8 cellular contexts compared by ENCODE assay signal in the genomic region with DNA sequence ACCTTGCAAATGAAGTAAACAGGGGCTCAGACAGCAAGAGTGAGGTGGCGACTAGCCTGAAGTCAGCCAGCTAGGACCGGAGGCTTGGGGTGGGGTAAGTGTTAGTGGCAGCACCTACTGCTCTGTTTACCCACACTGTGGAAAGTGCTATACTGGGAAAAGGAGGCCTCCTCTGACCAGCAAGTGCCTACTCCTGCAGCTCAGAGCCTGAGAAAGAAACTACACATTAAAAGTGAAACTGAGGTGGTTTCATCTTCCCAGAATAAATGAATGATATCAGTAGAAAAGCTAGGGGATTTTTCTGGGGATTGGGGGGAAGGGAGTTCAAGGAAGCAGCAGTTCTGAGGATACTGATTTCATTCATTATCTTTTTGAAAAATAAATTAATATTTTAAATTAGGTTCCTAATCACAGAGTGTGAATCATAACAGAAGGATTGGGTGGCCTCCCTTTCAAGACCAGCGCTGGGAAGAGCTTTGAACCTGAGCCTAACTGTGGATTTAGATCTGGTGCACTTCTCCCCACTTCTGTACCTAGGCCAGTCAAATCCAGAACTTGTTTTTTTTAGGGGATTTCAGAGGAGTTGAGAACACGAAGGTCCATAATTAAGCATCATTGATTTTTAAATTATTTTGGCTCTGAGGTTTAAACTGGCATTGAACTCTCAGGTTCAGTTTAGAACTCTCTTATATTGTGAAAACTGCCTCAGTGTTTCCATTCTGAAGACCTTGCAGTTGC. TPM values are rescaled to one million over a fixed set of nuclear protein-coding genes. Genes with fewer than 3 reads are reported as not detected.
DNase-seq lines count a peak whose midpoint lies in the region; ATAC-seq and TF ChIP-seq lines count a peak whose summit lies in the region.

No MANE protein-coding gene starts in this region.

- H3K27me3 ChIP-seq in foreskin keratinocyte (peaks cover 8% of the 10 kb centered on the region), gastroesophageal sphincter (no peaks in the 10 kb centered on the region)
- no peaks in the 10 kb centered on the region for H3K27me3 ChIP-seq in CD4-positive, alpha-beta T cell (ENCODE audit: control insufficient read depth, insufficient read depth, low read length)

- H3K27me3 Mint-ChIP-seq in T-helper 2 cell treated with Interferon-gamma antibody and Interleukin-4, amounts not matched to agents 5 μg/mL and 100 μg/mL, for 36 hours (ENCODE audit: low read depth), result no peaks in the 10 kb centered on the region
- no peaks in the 10 kb centered on the region for H3K27me3 Mint-ChIP-seq in CD4-positive, alpha-beta T cell

- peak; percentile 65 for ATAC-seq in GM19025 (IDR thresholded peaks at IDR 0.05; ENCODE audit: low read depth, unreplicated experiment)
- ATAC-seq in HG02759 (IDR thresholded peaks at IDR 0.05; ENCODE audit: unreplicated experiment), result peak; percentile 77
- no peak for ATAC-seq in foreskin keratinocyte
- ATAC-seq in CD4-positive, alpha-beta T cell (ENCODE audit: poor library complexity), result no peak
- no peak for ATAC-seq in gastroesophageal sphincter

- no peaks in the 10 kb centered on the region for H3K9me3 Mint-ChIP-seq in T-helper 2 cell treated with Interferon-gamma antibody and Interleukin-4, amounts not matched to agents 5 μg/mL and 100 μg/mL, for 36 hours
- no peaks in the 10 kb centered on the region for H3K9me3 Mint-ChIP-seq in CD4-positive, alpha-beta T cell

- 85 to 87% methylated on average over 3 to 4 of the region's 4 CpGs for WGBS in gastroesophageal sphincter (ENCODE audit: low coverage in 1 of 2), 2 donors

- H3K4me3 Mint-ChIP-seq in T-helper 2 cell treated with Interferon-gamma antibody and Interleukin-4, amounts not matched to agents 5 μg/mL and 100 μg/mL, for 36 hours, result peak overlapping the region; percentile 68
- no peak overlapping the region for H3K4me3 Mint-ChIP-seq in CD4-positive, alpha-beta T cell

- H3K4me3 ChIP-seq in gastroesophageal sphincter, result no peak overlapping the region

- no peaks in the 10 kb centered on the region for H3K9me3 ChIP-seq in CD4-positive, alpha-beta T cell (ENCODE audit: control insufficient read depth, low read length)
- H3K9me3 ChIP-seq in gastroesophageal sphincter, result no peaks in the 10 kb centered on the region

- no peaks in the 10 kb centered on the region for H3K36me3 ChIP-seq in gastroesophageal sphincter

- peaks cover 1% of the 10 kb centered on the region for H3K36me3 Mint-ChIP-seq in T-helper 2 cell treated with Interferon-gamma antibody and Interleukin-4, amounts not matched to agents 5 μg/mL and 100 μg/mL, for 36 hours (ENCODE audit: low read depth)
- no peaks in the 10 kb centered on the region for H3K36me3 Mint-ChIP-seq in CD4-positive, alpha-beta T cell (ENCODE audit: low read depth)

- H3K4me1 ChIP-seq in foreskin keratinocyte, result no peaks in the 10 kb centered on the region
- no peaks in the 10 kb centered on the region for H3K4me1 ChIP-seq in gastroesophageal sphincter

- intact Hi-C loops in CD4-positive, alpha-beta T cell (cut with DNase I, micrococcal nuclease), result no loop called here

- TF ChIP-seq CTCF in foreskin keratinocyte (conservative IDR thresholded peaks at IDR 0.05) (no peak), gastroesophageal sphincter (IDR thresholded peaks at IDR 0.05) (no peak)
- TF ChIP-seq CTCF in CD4-positive, alpha-beta T cell (IDR thresholded peaks at IDR 0.05), result no peak

- peaks cover 26% of the 10 kb centered on the region for H3K4me1 Mint-ChIP-seq in T-helper 2 cell treated with Interferon-gamma antibody and Interleukin-4, amounts not matched to agents 5 μg/mL and 100 μg/mL, for 36 hours (ENCODE audit: low read depth)
- H3K4me1 Mint-ChIP-seq in CD4-positive, alpha-beta T cell (ENCODE audit: low read depth), result peaks cover 6% of the 10 kb centered on the region

- no peak overlapping the region for H3K27ac ChIP-seq in foreskin keratinocyte
- H3K27ac ChIP-seq in CD4-positive, alpha-beta T cell (ENCODE audit: low read depth, low read length), result no peak overlapping the region
- H3K27ac ChIP-seq in gastroesophageal sphincter, result no peak overlapping the region

- peak; percentile 80 for DNase-seq in T-helper 2 cell treated with Interferon-gamma antibody and Interleukin-4, amounts not matched to agents 5 μg/mL and 100 μg/mL, for 36 hours (ENCODE audit: low spot score)
- peak; percentile 15 for DNase-seq in stimulated activated CD4-positive, alpha-beta T cell treated with anti-CD3 and anti-CD28 coated beads, Interleukin-4, amount 100 ng/mL, for 1 hour
- DNase-seq in foreskin keratinocyte, result no peak
- no peak for DNase-seq in CD4-positive, alpha-beta T cell
- DNase-seq in iPS-NIHi7 (ENCODE audit: extremely low spot score), result no peak

- CTCF ChIA-PET in CD4-positive, alpha-beta T cell (lab: Charles Lee), result no interaction called here

- TF ChIP-seq EP300 in gastroesophageal sphincter (IDR thresholded peaks at IDR 0.05), result no peak

- POLR2A ChIA-PET in CD4-positive, alpha-beta T cell (lab: Charles Lee), result interaction anchor here (0.6 to 0.7 kb wide), 2 partner anchors 24 to 315 kb away, joined by 3 to 4 read pairs; no protein-coding TSS in a partner anchor

- peak overlapping the region; percentile 71 for H3K27ac Mint-ChIP-seq in T-helper 2 cell treated with Interferon-gamma antibody and Interleukin-4, amounts not matched to agents 5 μg/mL and 100 μg/mL, for 36 hours
- no peak overlapping the region for H3K27ac Mint-ChIP-seq in CD4-positive, alpha-beta T cell

- TF ChIP-seq POLR2A in gastroesophageal sphincter (IDR thresholded peaks at IDR 0.05), result no peak

RNA-seq across cellular contexts. Expression of gene GRAMD1B, which starts 48.1 kb away (rescaled TPM):
- total RNA-seq in foreskin keratinocyte (0.04 and 0.07 TPM in 2 replicates), gastroesophageal sphincter (1 to 10 TPM; 1.8 to 4.0 (median 3.0) TPM)
- polyA plus RNA-seq in foreskin keratinocyte, result 0.03 and 0.09 TPM in 2 replicates
- total RNA-seq in CD4-positive, alpha-beta T cell, result 10 to 100 TPM; 16.1 to 21.8 TPM

Comparison
In these comparisons a context has a peak if more than half of its experiments do, and no peak if none do; other contexts are left out.
1. ATAC-seq: peak in GM19025 (single experiment) and HG02759 (single experiment); none in foreskin keratinocyte (single experiment), CD4-positive, alpha-beta T cell (single experiment) and gastroesophageal sphincter (single experiment).
2. DNase-seq: peak in T-helper 2 cell treated with Interferon-gamma antibody and Interleukin-4, amounts not matched to agents 5 μg/mL and 100 μg/mL, for 36 hours (single experiment) and stimulated activated CD4-positive, alpha-beta T cell treated with anti-CD3 and anti-CD28 coated beads, Interleukin-4, amount 100 ng/mL, for 1 hour (single experiment); none in foreskin keratinocyte (0 of 2), CD4-positive, alpha-beta T cell (0 of 10) and iPS-NIHi7 (single experiment).